Comparison of ENCODE assay signal across 1 cellular context in genomic region chr2:230865766-230866703, GRCh38.
TF ChIP-seq lines count a peak whose summit lies in the region.

No MANE protein-coding gene starts in this region.

TF ChIP-seq in HepG2, 621 proteins besides CTCF, POLR2A, EP300 and RAD21 (continued from another document and continues in another):
- TF ChIP-seq ZNF687 (CRISPR knock-in tag; IDR thresholded peaks at IDR 0.05) (peak; percentile 50; the same call in 1 of the 2 replicates), ARID4A (CRISPR knock-in tag; IDR thresholded peaks at IDR 0.05; ENCODE audit: borderline replicate concordance) (peak; percentile 34; the same call in 1 of the 2 replicates), FOXK2 (IDR thresholded peaks at IDR 0.05) (peak; percentile 42; the same call in 1 of the 2 replicates), SP4 (CRISPR knock-in tag; IDR thresholded peaks at IDR 0.05) (0 out of 2 replicates have a peak, but pooled peaks have one; percentile 17), FOXO4 (CRISPR knock-in tag; conservative IDR thresholded peaks at IDR 0.05) (no peak), ZNF777 (CRISPR knock-in tag; IDR thresholded peaks at IDR 0.05) (peak; percentile 93), ZMYM2 (CRISPR knock-in tag; IDR thresholded peaks at IDR 0.05) (peak; percentile 5; the same call in 1 of the 2 replicates), ZNF563 (CRISPR knock-in tag; IDR thresholded peaks at IDR 0.05) (0 out of 2 replicates have a peak, but pooled peaks have one; percentile 19), ZFY (CRISPR knock-in tag; IDR thresholded peaks at IDR 0.05) (0 out of 2 replicates have a peak, but pooled peaks have one; percentile 25), MAZ (IDR thresholded peaks at IDR 0.05; ENCODE audit: borderline replicate concordance, low read depth, low read length) (no peak), MAZ (CRISPR knock-in tag; IDR thresholded peaks at IDR 0.05; ENCODE audit: low read depth) (peak; percentile 33; the same call in 1 of the 2 replicates), FOXA3 (CRISPR knock-in tag; IDR thresholded peaks at IDR 0.05) (no peak), ZNF335 (CRISPR knock-in tag; IDR thresholded peaks at IDR 0.05) (0 out of 2 replicates have a peak, but pooled peaks have one; percentile 33), PCBP1 (IDR thresholded peaks at IDR 0.05; ENCODE audit: borderline replicate concordance, low read depth, low read length) (peak; percentile 38; the same call in 1 of the 2 replicates), ZSCAN12 (CRISPR knock-in tag; IDR thresholded peaks at IDR 0.05) (0 out of 2 replicates have a peak, but pooled peaks have one; percentile 33), REPIN1 (CRISPR knock-in tag; IDR thresholded peaks at IDR 0.05; ENCODE audit: borderline replicate concordance, low read depth) (peak; percentile 37; the same call in 1 of the 2 replicates), NFKB2 (CRISPR knock-in tag; IDR thresholded peaks at IDR 0.05; ENCODE audit: borderline replicate concordance) (peak; percentile 32; the same call in 1 of the 2 replicates), ZNF749 (CRISPR knock-in tag; IDR thresholded peaks at IDR 0.05; ENCODE audit: borderline replicate concordance) (no peak), ZNF280B (CRISPR knock-in tag; IDR thresholded peaks at IDR 0.05; ENCODE audit: borderline replicate concordance) (peak; percentile 86), HOXA3 (CRISPR knock-in tag; IDR thresholded peaks at IDR 0.05) (peak; percentile 26; the same call in 1 of the 2 replicates), SKIL (CRISPR knock-in tag; IDR thresholded peaks at IDR 0.05; ENCODE audit: borderline replicate concordance) (peak; percentile 10; the same call in 1 of the 2 replicates), TAF1 (CRISPR knock-in tag; IDR thresholded peaks at IDR 0.05) (peak; percentile 19; the same call in 1 of the 2 replicates), ZFX (CRISPR knock-in tag; IDR thresholded peaks at IDR 0.05; ENCODE audit: low read depth) (0 out of 2 replicates have a peak, but pooled peaks have one; percentile 34), DDIT3 (CRISPR knock-in tag; IDR thresholded peaks at IDR 0.05) (no peak), ZBTB34 (CRISPR knock-in tag; IDR thresholded peaks at IDR 0.05) (no peak), ZNF547 (CRISPR knock-in tag; IDR thresholded peaks at IDR 0.05) (peak; percentile 68; the same call in 1 of the 2 replicates), NRL (CRISPR knock-in tag; IDR thresholded peaks at IDR 0.05; ENCODE audit: borderline replicate concordance) (peak; percentile 45; the same call in 1 of the 2 replicates)
- TF ChIP-seq, protein P1, sequence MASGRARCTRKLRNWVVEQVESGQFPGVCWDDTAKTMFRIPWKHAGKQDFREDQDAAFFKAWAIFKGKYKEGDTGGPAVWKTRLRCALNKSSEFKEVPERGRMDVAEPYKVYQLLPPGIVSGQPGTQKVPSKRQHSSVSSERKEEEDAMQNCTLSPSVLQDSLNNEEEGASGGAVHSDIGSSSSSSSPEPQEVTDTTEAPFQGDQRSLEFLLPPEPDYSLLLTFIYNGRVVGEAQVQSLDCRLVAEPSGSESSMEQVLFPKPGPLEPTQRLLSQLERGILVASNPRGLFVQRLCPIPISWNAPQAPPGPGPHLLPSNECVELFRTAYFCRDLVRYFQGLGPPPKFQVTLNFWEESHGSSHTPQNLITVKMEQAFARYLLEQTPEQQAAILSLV (CRISPR knock-in tag; IDR thresholded peaks at IDR 0.05; ENCODE audit: borderline replicate concordance): peak; percentile 51; the same call in 1 of the 2 replicates
- TF ChIP-seq, protein P2, sequence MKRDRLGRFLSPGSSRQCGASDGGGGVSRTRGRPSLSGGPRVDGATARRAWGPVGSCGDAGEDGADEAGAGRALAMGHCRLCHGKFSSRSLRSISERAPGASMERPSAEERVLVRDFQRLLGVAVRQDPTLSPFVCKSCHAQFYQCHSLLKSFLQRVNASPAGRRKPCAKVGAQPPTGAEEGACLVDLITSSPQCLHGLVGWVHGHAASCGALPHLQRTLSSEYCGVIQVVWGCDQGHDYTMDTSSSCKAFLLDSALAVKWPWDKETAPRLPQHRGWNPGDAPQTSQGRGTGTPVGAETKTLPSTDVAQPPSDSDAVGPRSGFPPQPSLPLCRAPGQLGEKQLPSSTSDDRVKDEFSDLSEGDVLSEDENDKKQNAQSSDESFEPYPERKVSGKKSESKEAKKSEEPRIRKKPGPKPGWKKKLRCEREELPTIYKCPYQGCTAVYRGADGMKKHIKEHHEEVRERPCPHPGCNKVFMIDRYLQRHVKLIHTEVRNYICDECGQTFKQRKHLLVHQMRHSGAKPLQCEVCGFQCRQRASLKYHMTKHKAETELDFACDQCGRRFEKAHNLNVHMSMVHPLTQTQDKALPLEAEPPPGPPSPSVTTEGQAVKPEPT (CRISPR knock-in tag; IDR thresholded peaks at IDR 0.05; ENCODE audit: low read depth): no peak
- TF ChIP-seq, protein P3, sequence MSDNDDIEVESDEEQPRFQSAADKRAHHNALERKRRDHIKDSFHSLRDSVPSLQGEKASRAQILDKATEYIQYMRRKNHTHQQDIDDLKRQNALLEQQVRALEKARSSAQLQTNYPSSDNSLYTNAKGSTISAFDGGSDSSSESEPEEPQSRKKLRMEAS (IDR thresholded peaks at IDR 0.05): peak; percentile 48; the same call in 1 of the 2 replicates
- TF ChIP-seq, protein P4, sequence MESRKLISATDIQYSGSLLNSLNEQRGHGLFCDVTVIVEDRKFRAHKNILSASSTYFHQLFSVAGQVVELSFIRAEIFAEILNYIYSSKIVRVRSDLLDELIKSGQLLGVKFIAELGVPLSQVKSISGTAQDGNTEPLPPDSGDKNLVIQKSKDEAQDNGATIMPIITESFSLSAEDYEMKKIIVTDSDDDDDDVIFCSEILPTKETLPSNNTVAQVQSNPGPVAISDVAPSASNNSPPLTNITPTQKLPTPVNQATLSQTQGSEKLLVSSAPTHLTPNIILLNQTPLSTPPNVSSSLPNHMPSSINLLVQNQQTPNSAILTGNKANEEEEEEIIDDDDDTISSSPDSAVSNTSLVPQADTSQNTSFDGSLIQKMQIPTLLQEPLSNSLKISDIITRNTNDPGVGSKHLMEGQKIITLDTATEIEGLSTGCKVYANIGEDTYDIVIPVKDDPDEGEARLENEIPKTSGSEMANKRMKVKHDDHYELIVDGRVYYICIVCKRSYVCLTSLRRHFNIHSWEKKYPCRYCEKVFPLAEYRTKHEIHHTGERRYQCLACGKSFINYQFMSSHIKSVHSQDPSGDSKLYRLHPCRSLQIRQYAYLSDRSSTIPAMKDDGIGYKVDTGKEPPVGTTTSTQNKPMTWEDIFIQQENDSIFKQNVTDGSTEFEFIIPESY (CRISPR knock-in tag; IDR thresholded peaks at IDR 0.05): peak; percentile 67; the same call in 1 of the 2 replicates
- TF ChIP-seq, protein P5, sequence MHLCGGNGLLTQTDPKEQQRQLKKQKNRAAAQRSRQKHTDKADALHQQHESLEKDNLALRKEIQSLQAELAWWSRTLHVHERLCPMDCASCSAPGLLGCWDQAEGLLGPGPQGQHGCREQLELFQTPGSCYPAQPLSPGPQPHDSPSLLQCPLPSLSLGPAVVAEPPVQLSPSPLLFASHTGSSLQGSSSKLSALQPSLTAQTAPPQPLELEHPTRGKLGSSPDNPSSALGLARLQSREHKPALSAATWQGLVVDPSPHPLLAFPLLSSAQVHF (CRISPR knock-in tag; IDR thresholded peaks at IDR 0.05): 0 out of 2 replicates have a peak, but pooled peaks have one; percentile 38
